Comparison of ENCODE assay signal across 1 cellular context in genomic region chr2:32063310-32064020, GRCh38.
TF ChIP-seq lines count a peak whose summit lies in the region.

A gene with protein sequence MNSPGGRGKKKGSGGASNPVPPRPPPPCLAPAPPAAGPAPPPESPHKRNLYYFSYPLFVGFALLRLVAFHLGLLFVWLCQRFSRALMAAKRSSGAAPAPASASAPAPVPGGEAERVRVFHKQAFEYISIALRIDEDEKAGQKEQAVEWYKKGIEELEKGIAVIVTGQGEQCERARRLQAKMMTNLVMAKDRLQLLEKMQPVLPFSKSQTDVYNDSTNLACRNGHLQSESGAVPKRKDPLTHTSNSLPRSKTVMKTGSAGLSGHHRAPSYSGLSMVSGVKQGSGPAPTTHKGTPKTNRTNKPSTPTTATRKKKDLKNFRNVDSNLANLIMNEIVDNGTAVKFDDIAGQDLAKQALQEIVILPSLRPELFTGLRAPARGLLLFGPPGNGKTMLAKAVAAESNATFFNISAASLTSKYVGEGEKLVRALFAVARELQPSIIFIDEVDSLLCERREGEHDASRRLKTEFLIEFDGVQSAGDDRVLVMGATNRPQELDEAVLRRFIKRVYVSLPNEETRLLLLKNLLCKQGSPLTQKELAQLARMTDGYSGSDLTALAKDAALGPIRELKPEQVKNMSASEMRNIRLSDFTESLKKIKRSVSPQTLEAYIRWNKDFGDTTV (plus strand): TSS chr2:32063556. CDS start chr2:32063832, 276 bp downstream.

TF ChIP-seq in K562, 482 proteins besides CTCF, POLR2A, EP300 and RAD21 (continued from another document):
- TF ChIP-seq HDAC2 (IDR thresholded peaks at IDR 0.05) (peak; percentile 2; the same call in 1 of the 2 replicates), CREM (IDR thresholded peaks at IDR 0.05; ENCODE audit: low read depth) (peak; percentile 93), TFAP4 (CRISPR knock-in tag; IDR thresholded peaks at IDR 0.05; ENCODE audit: borderline replicate concordance) (peak; percentile 89), ZNF124 (CRISPR knock-in tag; IDR thresholded peaks at IDR 0.05) (no peak), ETV6 (IDR thresholded peaks at IDR 0.05; ENCODE audit: borderline replicate concordance in 1 of 2, low read depth in 2 of 2, low read length in 1 of 2) (no peak), ETV6 (CRISPR knock-in tag; IDR thresholded peaks at IDR 0.05; ENCODE audit: borderline replicate concordance) (0 out of 2 replicates have a peak, but pooled peaks have one; percentile 54), STAT5B (CRISPR knock-in tag; IDR thresholded peaks at IDR 0.05) (no peak), ATF7 (IDR thresholded peaks at IDR 0.05) (peak; percentile 85; the same call in 1 of the 2 replicates), FOXA3 (CRISPR knock-in tag; conservative IDR thresholded peaks at IDR 0.05 in 1 of 2, IDR thresholded peaks at IDR 0.05 in 1 of 2) (peak; percentile 36 to 87; a peak in 3 of 4 replicates), ELF1 (tag; IDR thresholded peaks at IDR 0.05) (peak; percentile 54; the same call in 1 of the 2 replicates), E2F1 (CRISPR knock-in tag; IDR thresholded peaks at IDR 0.05) (peak; percentile 84; the same call in 1 of the 2 replicates), MTA1 (IDR thresholded peaks at IDR 0.05; ENCODE audit: borderline replicate concordance) (no peak; the same call in 1 of the 2 replicates), EP400 (IDR thresholded peaks at IDR 0.05) (peak; percentile 72), SNIP1 (IDR thresholded peaks at IDR 0.05; ENCODE audit: low read depth) (no peak), SRF (CRISPR knock-in tag; IDR thresholded peaks at IDR 0.05) (peak in 1 of 2 experiments; percentile 71; a peak in 2 of 4 replicates), FOXJ2 (tag; IDR thresholded peaks at IDR 0.05) (peak; percentile 92; the same call in 1 of the 2 replicates), KLF13 (tag; IDR thresholded peaks at IDR 0.05; ENCODE audit: borderline replicate concordance, low read depth) (peak; percentile 89), HNRNPLL (IDR thresholded peaks at IDR 0.05; ENCODE audit: low read depth, low read length, poor library complexity, severe bottlenecking) (peak; percentile 41), NBN (IDR thresholded peaks at IDR 0.05; ENCODE audit: low read depth) (peak; percentile 10; the same call in 1 of the 2 replicates), ATF6 (CRISPR knock-in tag; IDR thresholded peaks at IDR 0.05) (0 out of 2 replicates have a peak, but pooled peaks have one; percentile 17)
- TF ChIP-seq, protein P1, sequence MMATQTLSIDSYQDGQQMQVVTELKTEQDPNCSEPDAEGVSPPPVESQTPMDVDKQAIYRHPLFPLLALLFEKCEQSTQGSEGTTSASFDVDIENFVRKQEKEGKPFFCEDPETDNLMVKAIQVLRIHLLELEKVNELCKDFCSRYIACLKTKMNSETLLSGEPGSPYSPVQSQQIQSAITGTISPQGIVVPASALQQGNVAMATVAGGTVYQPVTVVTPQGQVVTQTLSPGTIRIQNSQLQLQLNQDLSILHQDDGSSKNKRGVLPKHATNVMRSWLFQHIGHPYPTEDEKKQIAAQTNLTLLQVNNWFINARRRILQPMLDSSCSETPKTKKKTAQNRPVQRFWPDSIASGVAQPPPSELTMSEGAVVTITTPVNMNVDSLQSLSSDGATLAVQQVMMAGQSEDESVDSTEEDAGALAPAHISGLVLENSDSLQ (IDR thresholded peaks at IDR 0.05): peak; percentile 50; the same call in 1 of the 2 replicates
- TF ChIP-seq, protein P2, sequence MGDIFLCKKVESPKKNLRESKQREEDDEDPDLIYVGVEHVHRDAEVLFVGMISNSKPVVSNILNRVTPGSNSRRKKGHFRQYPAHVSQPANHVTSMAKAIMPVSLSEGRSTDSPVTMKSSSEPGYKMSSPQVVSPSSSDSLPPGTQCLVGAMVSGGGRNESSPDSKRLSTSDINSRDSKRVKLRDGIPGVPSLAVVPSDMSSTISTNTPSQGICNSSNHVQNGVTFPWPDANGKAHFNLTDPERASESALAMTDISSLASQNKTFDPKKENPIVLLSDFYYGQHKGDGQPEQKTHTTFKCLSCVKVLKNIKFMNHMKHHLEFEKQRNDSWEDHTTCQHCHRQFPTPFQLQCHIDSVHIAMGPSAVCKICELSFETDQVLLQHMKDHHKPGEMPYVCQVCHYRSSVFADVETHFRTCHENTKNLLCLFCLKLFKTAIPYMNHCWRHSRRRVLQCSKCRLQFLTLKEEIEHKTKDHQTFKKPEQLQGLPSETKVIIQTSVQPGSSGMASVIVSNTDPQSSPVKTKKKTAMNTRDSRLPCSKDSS (IDR thresholded peaks at IDR 0.05; ENCODE audit: low read depth, partially characterized antibody): no peak
- TF ChIP-seq, protein P3, sequence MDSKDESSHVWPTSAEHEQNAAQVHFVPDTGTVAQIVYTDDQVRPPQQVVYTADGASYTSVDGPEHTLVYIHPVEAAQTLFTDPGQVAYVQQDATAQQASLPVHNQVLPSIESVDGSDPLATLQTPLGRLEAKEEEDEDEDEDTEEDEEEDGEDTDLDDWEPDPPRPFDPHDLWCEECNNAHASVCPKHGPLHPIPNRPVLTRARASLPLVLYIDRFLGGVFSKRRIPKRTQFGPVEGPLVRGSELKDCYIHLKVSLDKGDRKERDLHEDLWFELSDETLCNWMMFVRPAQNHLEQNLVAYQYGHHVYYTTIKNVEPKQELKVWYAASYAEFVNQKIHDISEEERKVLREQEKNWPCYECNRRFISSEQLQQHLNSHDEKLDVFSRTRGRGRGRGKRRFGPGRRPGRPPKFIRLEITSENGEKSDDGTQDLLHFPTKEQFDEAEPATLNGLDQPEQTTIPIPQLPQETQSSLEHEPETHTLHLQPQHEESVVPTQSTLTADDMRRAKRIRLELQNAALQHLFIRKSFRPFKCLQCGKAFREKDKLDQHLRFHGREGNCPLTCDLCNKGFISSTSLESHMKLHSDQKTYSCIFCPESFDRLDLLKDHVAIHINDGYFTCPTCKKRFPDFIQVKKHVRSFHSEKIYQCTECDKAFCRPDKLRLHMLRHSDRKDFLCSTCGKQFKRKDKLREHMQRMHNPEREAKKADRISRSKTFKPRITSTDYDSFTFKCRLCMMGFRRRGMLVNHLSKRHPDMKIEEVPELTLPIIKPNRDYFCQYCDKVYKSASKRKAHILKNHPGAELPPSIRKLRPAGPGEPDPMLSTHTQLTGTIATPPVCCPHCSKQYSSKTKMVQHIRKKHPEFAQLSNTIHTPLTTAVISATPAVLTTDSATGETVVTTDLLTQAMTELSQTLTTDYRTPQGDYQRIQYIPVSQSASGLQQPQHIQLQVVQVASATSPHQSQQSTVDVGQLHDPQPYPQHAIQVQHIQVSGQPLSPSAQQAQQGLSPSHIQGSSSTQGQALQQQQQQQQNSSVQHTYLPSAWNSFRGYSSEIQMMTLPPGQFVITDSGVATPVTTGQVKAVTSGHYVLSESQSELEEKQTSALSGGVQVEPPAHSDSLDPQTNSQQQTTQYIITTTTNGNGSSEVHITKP (IDR thresholded peaks at IDR 0.05; ENCODE audit: partially characterized antibody): peak; percentile 38
